8 cellular contexts compared by ENCODE assay signal in the genomic region with DNA sequence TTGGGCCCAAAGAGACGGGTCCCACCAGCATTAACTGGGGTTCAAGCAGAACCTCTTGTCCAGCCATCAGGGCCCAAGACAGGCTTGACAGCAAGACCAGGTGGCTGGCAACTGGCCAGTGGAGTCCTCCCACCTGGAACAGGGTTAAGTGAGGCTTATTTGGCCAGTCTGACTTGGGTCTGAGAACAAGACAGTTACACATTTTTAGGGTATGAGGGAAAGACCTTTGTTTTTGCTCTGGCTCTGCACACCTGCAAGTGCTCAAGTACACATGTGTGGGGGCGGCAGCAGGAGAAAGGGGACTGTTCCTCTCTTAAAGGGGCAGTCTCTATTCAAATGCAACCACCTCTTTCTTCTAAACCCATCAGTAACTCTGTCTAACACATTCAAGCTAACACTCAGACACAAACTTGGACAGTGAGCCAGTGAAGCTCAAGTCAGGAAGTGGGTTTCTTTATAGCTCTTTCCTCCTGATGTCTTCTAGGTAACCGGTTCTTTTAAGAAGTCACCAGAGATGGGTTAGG.
A peak's percentile ranks its signal among the peaks of the same experiment; 100 is the strongest.
DNase-seq lines count a peak whose midpoint lies in the region; ATAC-seq and TF ChIP-seq lines count a peak whose summit lies in the region.

No MANE protein-coding gene starts in this region.

- no peak for TF ChIP-seq EP300 in gastroesophageal sphincter (IDR thresholded peaks at IDR 0.05)

- H3K36me3 Mint-ChIP-seq in memory B cell, result peaks cover 46% of the 10 kb centered on the region

- RAD21 ChIA-PET in HCT116 (lab: Charles Lee; ENCODE audit: low non-redundant PET in 1 of 2, low total read pairs in 2 of 2, uncharacterized antibody in 2 of 2, unreplicated experiment in 2 of 2), result no interaction called here

- peaks cover 75% of the 10 kb centered on the region for H3K4me1 Mint-ChIP-seq in memory B cell

- peak overlapping the region; percentile 94 for H3K27ac Mint-ChIP-seq in memory B cell

- H2AFZ ChIP-seq in HCT116 (ENCODE audit: low read depth, low read length, poor library complexity, severe bottlenecking), result no peak overlapping the region

- H3K27me3 ChIP-seq in HCT116 (ENCODE audit: insufficient read depth, low read length), result no peaks in the 10 kb centered on the region
- no peaks in the 10 kb centered on the region for H3K27me3 ChIP-seq in gastroesophageal sphincter

- H3K4me3 ChIP-seq in HCT116 (replicated peaks in 1 of 2; ENCODE audit: low read depth in 1 of 2, low read length in 2 of 2) (no peak overlapping the region), gastroesophageal sphincter (no peak overlapping the region)

- 73 to 87% methylated on average over 2 to 3 of the region's 3 CpGs for WGBS in gastroesophageal sphincter (ENCODE audit: low coverage in 1 of 2), 2 donors

- peak; percentile 37 for ATAC-seq in GM18868 (IDR thresholded peaks at IDR 0.05; ENCODE audit: unreplicated experiment)
- ATAC-seq in HCT116, result no peak
- peak; percentile 54 for ATAC-seq in memory B cell (ENCODE audit: low read depth)
- ATAC-seq in gastroesophageal sphincter, result no peak

- H3K9me3 ChIP-seq in HCT116 (ENCODE audit: control insufficient read depth in 1 of 2, insufficient read depth in 1 of 2, low read depth in 1 of 2, low read length in 2 of 2), result no peaks in the 10 kb centered on the region
- H3K9me3 ChIP-seq in gastroesophageal sphincter, result no peaks in the 10 kb centered on the region

- intact Hi-C loops in HCT116 (cut with micrococcal nuclease), result no loop called here

- H3K9ac ChIP-seq in HCT116 (ENCODE audit: low read length), result no peak overlapping the region

- TF ChIP-seq RAD21 in HCT116 (IDR thresholded peaks at IDR 0.05; ENCODE audit: low read depth), result no peak

- no peaks in the 10 kb centered on the region for H4K20me1 ChIP-seq in HCT116 (ENCODE audit: insufficient read depth)

- DNase-seq in HCT116 (ENCODE audit: low read depth, low spot score) (no peak), NCI-H69 (lab: John Stamatoyannopoulos, UW) (peak; percentile 49), memory B cell (ENCODE audit: low spot score in 2 of 2) (peak in 1 of 2 donors; percentile 38), SIG-M5 treated with dmso at 0.1 percent for 504 hours (lab: John Stamatoyannopoulos, UW; ENCODE audit: unreplicated experiment) (no peak), midbrain (lab: John Stamatoyannopoulos, UW) (no peak), 8988T (no peak)

- no peaks in the 10 kb centered on the region for H3K9me3 Mint-ChIP-seq in memory B cell

- peak overlapping the region; percentile 76 for H3K4me3 Mint-ChIP-seq in memory B cell

- TF ChIP-seq CTCF in HCT116 (IDR thresholded peaks at IDR 0.05 in 2 of 3, conservative IDR thresholded peaks at IDR 0.05 in 1 of 3; ENCODE audit: borderline replicate concordance in 1 of 3, insufficient read depth in 1 of 3, low read depth in 2 of 3, low read length in 2 of 3) (no peak), gastroesophageal sphincter (IDR thresholded peaks at IDR 0.05) (no peak)

- peaks cover 12 to 46% of the 10 kb centered on the region in 2 experiments for H3K4me1 ChIP-seq in HCT116 (ENCODE audit: control insufficient read depth in 1 of 2, insufficient read depth in 2 of 2, low read length in 2 of 2)
- H3K4me1 ChIP-seq in gastroesophageal sphincter, result peaks cover 0 to 91% (median 34%) of the 10 kb centered on the region in 3 donors

- no peak overlapping the region for H3K27ac ChIP-seq in HCT116 (ENCODE audit: low read depth, low read length)
- peak overlapping the region in 1 of 4 donors; percentile 49 for H3K27ac ChIP-seq in gastroesophageal sphincter

- no peaks in the 10 kb centered on the region for H3K27me3 Mint-ChIP-seq in memory B cell

- H3K36me3 ChIP-seq in HCT116 (ENCODE audit: control insufficient read depth in 1 of 2, insufficient read depth in 2 of 2, low read length in 2 of 2), result no peaks in the 10 kb centered on the region
- H3K36me3 ChIP-seq in gastroesophageal sphincter, result peaks cover 0 to 33% of the 10 kb centered on the region in 2 donors

- no peak overlapping the region for H3K4me2 ChIP-seq in HCT116 (ENCODE audit: low read length)

- BruUV-seq in HCT116 (replicated peaks; lab: Mats Ljungman, UMichigan), result no TSS peak

- TF ChIP-seq POLR2A in HCT116 (IDR thresholded peaks at IDR 0.05; ENCODE audit: borderline replicate concordance, extremely low read depth, insufficient read depth, insufficient read length) (no peak), gastroesophageal sphincter (IDR thresholded peaks at IDR 0.05) (no peak)

- H3K9me2 ChIP-seq in HCT116 (ENCODE audit: insufficient read depth), result no peaks in the 10 kb centered on the region

- POLR2A ChIA-PET in HCT116 (lab: Charles Lee), result no interaction called here

- H3K79me2 ChIP-seq in HCT116 (ENCODE audit: insufficient read depth, low read length), result no peaks in the 10 kb centered on the region

- CTCF ChIA-PET in HCT116 (lab: Charles Lee), result no interaction called here

TF ChIP-seq in HCT116, 20 proteins besides CTCF, POLR2A, EP300 and RAD21:
- TF ChIP-seq EGR1 (IDR thresholded peaks at IDR 0.05; ENCODE audit: low read depth), result peak; percentile 33; the same call in 1 of the 2 replicates
- TF ChIP-seq TCF7L2 (IDR thresholded peaks at IDR 0.05; ENCODE audit: borderline replicate concordance, extremely low read depth, insufficient read depth, insufficient read length), result no peak
- no peak for TF ChIP-seq FOSL1 (IDR thresholded peaks at IDR 0.05; ENCODE audit: low read depth)
- TF ChIP-seq MAX (IDR thresholded peaks at IDR 0.05), result no peak
- no peak for TF ChIP-seq SP1 (IDR thresholded peaks at IDR 0.05; ENCODE audit: low read depth)
- no peak for TF ChIP-seq SIN3A (IDR thresholded peaks at IDR 0.05; ENCODE audit: low read depth)
- no peak for TF ChIP-seq EZH2phosphoT487 (IDR thresholded peaks at IDR 0.05; ENCODE audit: borderline replicate concordance)

Comparison
In these comparisons a context has a peak if more than half of its experiments do, and no peak if none do; other contexts are left out.
1. ATAC-seq: peak in GM18868 (single experiment) and memory B cell (single experiment); none in HCT116 (single experiment) and gastroesophageal sphincter (single experiment).